Comparison of ENCODE assay signal across 1 cellular context in genomic region chr12:50055831-50056628, GRCh38.
A peak's percentile ranks its signal among the peaks of the same experiment; 100 is the strongest.
TF ChIP-seq lines count a peak whose summit lies in the region.

No MANE protein-coding gene starts in this region.

TF ChIP-seq in IMR-90, 13 proteins besides CTCF, POLR2A, EP300 and RAD21:
- peak; percentile 53; the same call in 1 of the 2 replicates for TF ChIP-seq MAZ (IDR thresholded peaks at IDR 0.05; ENCODE audit: borderline replicate concordance, low read depth, low read length)
- 0 out of 2 replicates have a peak, but pooled peaks have one; percentile 28 for TF ChIP-seq MXI1 (IDR thresholded peaks at IDR 0.05; ENCODE audit: borderline replicate concordance, low read depth, low read length)
- no peak for TF ChIP-seq CHD1 (IDR thresholded peaks at IDR 0.05; ENCODE audit: low read depth, low read length)
- peak; percentile 88 for TF ChIP-seq SMC3 (IDR thresholded peaks at IDR 0.05; ENCODE audit: low read depth, low read length)
